12 cellular contexts compared by ENCODE assay signal in genomic region chr15:98801234-98801561, GRCh38.
DNase-seq lines count a peak whose midpoint lies in the region; ATAC-seq, FAIRE-seq and TF ChIP-seq lines count a peak whose summit lies in the region.
"Had no signal": no experiment of that assay in that cellular context is flagged by ENCODE, and none has a peak within 500 bp of the region (broad histone marks: within the 10 kb centered on the region; RNA-seq: fewer than 3 reads in every experiment).

No MANE protein-coding gene starts in this region.

- no peaks in the 10 kb centered on the region for H3K36me3 ChIP-seq in DND-41 (ENCODE audit: insufficient read depth, low read length)
- no peaks in the 10 kb centered on the region for H3K36me3 ChIP-seq in endothelial cell of umbilical vein (ENCODE audit: control insufficient read depth in 2 of 2, extremely low read depth in 1 of 2, insufficient read depth in 2 of 2, low read length in 2 of 2)
- H3K36me3 ChIP-seq in parathyroid adenoma (ENCODE audit: control insufficient read depth, insufficient read depth, low read length), result no peaks in the 10 kb centered on the region
- no peaks in the 10 kb centered on the region for H3K36me3 ChIP-seq in Peyer's patch

- H3K4me1 Mint-ChIP-seq in activated CD4-positive, alpha-beta memory T cell treated with anti-CD3 and anti-CD28 coated beads, Interleukin-2, amount 10 ng/mL, durations not matched to agents 7 days and 5 days, result no peaks in the 10 kb centered on the region

- H2AFZ ChIP-seq in DND-41 (ENCODE audit: low read depth, low read length), result no peak overlapping the region
- peak overlapping the region; percentile 8 for H2AFZ ChIP-seq in endothelial cell of umbilical vein (ENCODE audit: low read depth, low read length)
- no peak overlapping the region for H2AFZ ChIP-seq in parathyroid adenoma

- H3K9ac ChIP-seq in DND-41 (ENCODE audit: low read depth, low read length) (no peak overlapping the region), endothelial cell of umbilical vein (replicated peaks; ENCODE audit: extremely low read depth, insufficient read depth, low read length) (peak overlapping the region; percentile 40), parathyroid adenoma (no peak overlapping the region)

- no peak overlapping the region for H3K4me3 Mint-ChIP-seq in activated CD4-positive, alpha-beta memory T cell treated with anti-CD3 and anti-CD28 coated beads, Interleukin-2, amount 10 ng/mL, durations not matched to agents 7 days and 5 days
- H3K4me3 Mint-ChIP-seq: natural killer cell treated with Interleukin-12 subunit alpha and Interleukin-12 subunit beta and Interleukin-15 and Interleukin-18, amount 100 ng/mL, for 72 hours; T-helper 1 cell treated with Interleukin-12 subunit alpha and Interleukin-12 subunit beta and Interleukin-4 antibody, amounts not matched to agents 30 μg/mL and 1 μg/mL, for 36 hours had no signal

- H3K36me3 Mint-ChIP-seq in activated CD4-positive, alpha-beta memory T cell treated with anti-CD3 and anti-CD28 coated beads, Interleukin-2, amount 10 ng/mL, durations not matched to agents 7 days and 5 days (ENCODE audit: low read depth), result no peaks in the 10 kb centered on the region
- H3K36me3 Mint-ChIP-seq: natural killer cell treated with Interleukin-12 subunit alpha and Interleukin-12 subunit beta and Interleukin-15 and Interleukin-18, amount 100 ng/mL, for 72 hours had no signal

- peaks cover 2% of the 10 kb centered on the region for H3K27me3 Mint-ChIP-seq in activated CD4-positive, alpha-beta memory T cell treated with anti-CD3 and anti-CD28 coated beads, Interleukin-2, amount 10 ng/mL, durations not matched to agents 7 days and 5 days
- H3K27me3 Mint-ChIP-seq: natural killer cell treated with Interleukin-12 subunit alpha and Interleukin-12 subunit beta and Interleukin-15 and Interleukin-18, amount 100 ng/mL, for 72 hours had no signal

- TF ChIP-seq CTCF in DND-41 (IDR thresholded peaks at IDR 0.05; ENCODE audit: borderline replicate concordance, extremely low read depth, low read length, poor library complexity, severe bottlenecking), result no peak
- no peak for TF ChIP-seq CTCF in endothelial cell of umbilical vein (IDR thresholded peaks at IDR 0.05; ENCODE audit: extremely low read depth in 1 of 2, insufficient read depth in 1 of 2, low read depth in 1 of 2, low read length in 2 of 2)
- TF ChIP-seq CTCF in parathyroid adenoma (IDR thresholded peaks at IDR 0.05), result no peak
- TF ChIP-seq CTCF in Peyer's patch (IDR thresholded peaks at IDR 0.05), result no peak

- BruUV-seq in endothelial cell of umbilical vein (replicated peaks; lab: Mats Ljungman, UMichigan), result no TSS peak

- intact Hi-C loops in endothelial cell of umbilical vein (cut with micrococcal nuclease), result loop anchor here (1.0 to 5.0 kb wide), 3 partner anchors 11 to 96 kb away; no protein-coding TSS in a partner anchor

- H3K4me3 ChIP-seq in DND-41 (ENCODE audit: low read depth in 1 of 2, low read length in 2 of 2) (no peak overlapping the region), endothelial cell of umbilical vein (replicated peaks in 1 of 3; ENCODE audit: insufficient read depth in 1 of 3, low read depth in 1 of 3, low read length in 3 of 3) (peak overlapping the region in 1 of 3 experiments; percentile 6), parathyroid adenoma (ENCODE audit: low read depth, low read length) (no peak overlapping the region), Peyer's patch (no peak overlapping the region)

- H3K27ac ChIP-seq in DND-41 (ENCODE audit: low read length) (peak overlapping the region; percentile 15; the same call in 1 of the 2 replicates), endothelial cell of umbilical vein (ENCODE audit: insufficient read depth, low read depth, low read length) (peak overlapping the region; percentile 78), parathyroid adenoma (peak overlapping the region; percentile 68), Peyer's patch (peak overlapping the region in 2 of 4 donors; percentile 29 to 36)

- H3K27ac Mint-ChIP-seq in activated CD4-positive, alpha-beta memory T cell treated with anti-CD3 and anti-CD28 coated beads, Interleukin-2, amount 10 ng/mL, durations not matched to agents 7 days and 5 days, result no peak overlapping the region
- H3K27ac Mint-ChIP-seq: T-helper 1 cell treated with Interleukin-12 subunit alpha and Interleukin-12 subunit beta and Interleukin-4 antibody, amounts not matched to agents 30 μg/mL and 1 μg/mL, for 36 hours had no signal

- H3K9me3 ChIP-seq in DND-41 (ENCODE audit: insufficient read depth, low read length, severe bottlenecking) (no peaks in the 10 kb centered on the region), endothelial cell of umbilical vein (replicated peaks; ENCODE audit: control insufficient read depth, insufficient read depth, low read length) (no peaks in the 10 kb centered on the region), parathyroid adenoma (ENCODE audit: control insufficient read depth, low read length) (no peaks in the 10 kb centered on the region), Peyer's patch (no peaks in the 10 kb centered on the region)

- no peaks in the 10 kb centered on the region for H3K9me3 Mint-ChIP-seq in activated CD4-positive, alpha-beta memory T cell treated with anti-CD3 and anti-CD28 coated beads, Interleukin-2, amount 10 ng/mL, durations not matched to agents 7 days and 5 days
- H3K9me3 Mint-ChIP-seq: natural killer cell treated with Interleukin-12 subunit alpha and Interleukin-12 subunit beta and Interleukin-15 and Interleukin-18, amount 100 ng/mL, for 72 hours; T-helper 1 cell treated with Interleukin-12 subunit alpha and Interleukin-12 subunit beta and Interleukin-4 antibody, amounts not matched to agents 30 μg/mL and 1 μg/mL, for 36 hours had no signal

- H3K4me2 ChIP-seq in DND-41 (ENCODE audit: insufficient read depth, low read length) (no peak overlapping the region), endothelial cell of umbilical vein (ENCODE audit: insufficient read depth, low read length) (peak overlapping the region; percentile 69), parathyroid adenoma (ENCODE audit: low read length) (no peak overlapping the region)

- dilution Hi-C loops in endothelial cell of umbilical vein (cut with MboI; ENCODE audit: extremely low pct_ligation_motif_present, low sequenced_read_pairs), result no loop called here

- peak; percentile 89 for ATAC-seq in DND-41 (ENCODE audit: insufficient read depth, low read depth)

- POLR2A ChIA-PET in endothelial cell of umbilical vein (lab: Charles Lee), result no interaction called here
- POLR2A ChIA-PET in activated CD4-positive, alpha-beta memory T cell treated with anti-CD3 and anti-CD28 coated beads, Interleukin-2, amount 10 ng/mL, durations not matched to agents 7 days and 5 days (lab: Charles Lee), result no interaction called here

- peak; percentile 81 for FAIRE-seq in endothelial cell of umbilical vein (lab: Jason Lieb, UNC)
- FAIRE-seq: colon, GM12892 had no signal

- H3K4me1 ChIP-seq in DND-41 (ENCODE audit: insufficient read depth, low read length) (peaks cover 22% of the 10 kb centered on the region), endothelial cell of umbilical vein (ENCODE audit: control insufficient read depth, extremely low read depth, insufficient read depth, low read length) (peaks cover 42% of the 10 kb centered on the region), parathyroid adenoma (peaks cover 14% of the 10 kb centered on the region), Peyer's patch (peaks cover 0 to 30% (median 7%) of the 10 kb centered on the region in 4 donors)

- CTCF ChIA-PET in endothelial cell of umbilical vein (lab: Charles Lee), result interaction anchor here (0.8 to 2.7 kb wide), 9 partner anchors 9 to 258 kb away, joined by 3 to 12 read pairs (median 3); no protein-coding TSS in a partner anchor
- CTCF ChIA-PET in activated CD4-positive, alpha-beta memory T cell treated with anti-CD3 and anti-CD28 coated beads, Interleukin-2, amount 10 ng/mL, durations not matched to agents 7 days and 5 days (lab: Charles Lee), result no interaction called here

- H3K79me2 ChIP-seq in DND-41 (ENCODE audit: insufficient read depth, low read length) (peaks cover 67% of the 10 kb centered on the region), endothelial cell of umbilical vein (ENCODE audit: control insufficient read depth, insufficient read depth, low read length) (peaks cover 23% of the 10 kb centered on the region), parathyroid adenoma (no peaks in the 10 kb centered on the region)

- H3K27me3 ChIP-seq in DND-41 (ENCODE audit: insufficient read depth, low read length, poor library complexity) (no peaks in the 10 kb centered on the region), endothelial cell of umbilical vein (ENCODE audit: control insufficient read depth in 2 of 2, insufficient read depth in 2 of 2, low read length in 2 of 2) (no peaks in the 10 kb centered on the region), parathyroid adenoma (ENCODE audit: control insufficient read depth, insufficient read depth, low read length) (no peaks in the 10 kb centered on the region), Peyer's patch (no peaks in the 10 kb centered on the region)

- no peaks in the 10 kb centered on the region for H3K9me1 ChIP-seq in endothelial cell of umbilical vein (replicated peaks; ENCODE audit: control insufficient read depth, extremely low read depth, insufficient read depth, low read length)

- peak; percentile 71 for DNase-seq in DND-41
- DNase-seq in NCI-H748 treated with DMSO at 0.1 percent for 48 hours (lab: John Stamatoyannopoulos, UW), result peak; percentile 22
- peak; percentile 49 for DNase-seq in endothelial cell of umbilical vein (ENCODE audit: low read depth, low spot score)
- DNase-seq in Peyer's patch, result no peak
- DNase-seq in DMS79 (lab: John Stamatoyannopoulos, UW), result no peak
- no peak for DNase-seq in activated CD4-positive, alpha-beta memory T cell treated with anti-CD3 and anti-CD28 coated beads, Interleukin-2, amount 10 ng/mL, durations not matched to agents 7 days and 5 days
- no peak for DNase-seq in HuH-7 (ENCODE audit: low spot score)

- H4K20me1 ChIP-seq in DND-41 (ENCODE audit: insufficient read depth, low read length) (peaks cover 69% of the 10 kb centered on the region), endothelial cell of umbilical vein (replicated peaks; ENCODE audit: control insufficient read depth, extremely low read depth, insufficient read depth, low read length) (no peaks in the 10 kb centered on the region)

- TF ChIP-seq POLR2A in endothelial cell of umbilical vein (IDR thresholded peaks at IDR 0.05; ENCODE audit: low read depth, low read length) (no peak), Peyer's patch (IDR thresholded peaks at IDR 0.05) (no peak)

TF ChIP-seq in endothelial cell of umbilical vein, 7 proteins besides CTCF, POLR2A, EP300 and RAD21:
- no peak for TF ChIP-seq POLR2AphosphoS5 (IDR thresholded peaks at IDR 0.05; ENCODE audit: insufficient read depth, low read depth, low read length)
- TF ChIP-seq MYC (IDR thresholded peaks at IDR 0.05; ENCODE audit: low read depth, low read length), result no peak
- TF ChIP-seq GATA2 (IDR thresholded peaks at IDR 0.05; ENCODE audit: insufficient read depth, insufficient read length, low read depth, low read length), result no peak
- no peak for TF ChIP-seq FOS (IDR thresholded peaks at IDR 0.05; ENCODE audit: borderline replicate concordance, insufficient read depth, low read length)
- TF ChIP-seq JUN (IDR thresholded peaks at IDR 0.05; ENCODE audit: borderline replicate concordance, insufficient read depth, insufficient read length, low read depth), result no peak
- TF ChIP-seq EZH2 (IDR thresholded peaks at IDR 0.05; ENCODE audit: borderline replicate concordance, low read depth, low read length, severe bottlenecking), result no peak
TF ChIP-seq in endothelial cell of umbilical vein: peak in this region for 0.

Comparison
In these comparisons a context has a peak if more than half of its experiments do, and no peak if none do; other contexts are left out.
1. DNase-seq: peak in DND-41 (single experiment), NCI-H748 treated with DMSO at 0.1 percent for 48 hours (single experiment) and endothelial cell of umbilical vein (single experiment); none in Peyer's patch (0 of 3), DMS79 (single experiment), activated CD4-positive, alpha-beta memory T cell treated with anti-CD3 and anti-CD28 coated beads, Interleukin-2, amount 10 ng/mL, durations not matched to agents 7 days and 5 days (single experiment) and HuH-7 (single experiment).